Comparison of ENCODE assay signal across 36 cellular contexts in the genomic region with DNA sequence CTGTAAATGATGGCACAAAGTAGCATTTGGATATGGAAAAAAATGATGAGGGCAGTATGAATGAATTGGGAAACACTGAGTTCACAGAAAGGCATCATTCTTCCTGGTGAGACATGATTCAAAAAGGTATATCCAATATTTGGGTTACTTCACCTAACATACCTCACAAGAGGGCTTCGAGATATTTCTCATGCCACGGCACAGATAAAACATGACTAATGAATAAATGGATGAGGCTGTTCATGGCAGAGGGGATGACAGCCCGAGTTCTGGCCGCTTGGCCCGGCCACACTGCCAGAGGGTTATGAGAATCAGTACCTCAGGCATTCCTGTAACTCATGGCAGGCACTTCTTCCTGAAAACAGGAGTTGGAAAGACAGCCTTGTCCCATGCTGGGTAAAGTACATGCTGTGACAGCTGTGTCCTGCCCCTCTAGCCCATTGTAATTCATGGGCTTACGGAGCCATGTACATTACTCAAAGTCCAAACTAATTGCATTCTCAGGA.
"Had no signal": no experiment of that assay in that cellular context is flagged by ENCODE, and none has a peak within 500 bp of the region (broad histone marks: within the 10 kb centered on the region; RNA-seq: fewer than 3 reads in every experiment).

No MANE protein-coding gene starts in this region.

- ATAC-seq: activated CD8-positive, alpha-beta memory T cell treated with anti-CD3 and anti-CD28 coated beads, Interleukin-2, amount 10 ng/mL, durations not matched to agents 7 days and 5 days; activated CD8-positive, alpha-beta T cell treated with anti-CD3 and anti-CD28 coated beads, Interleukin-2, amount 10 ng/mL, durations not matched to agents 7 days and 5 days; activated naive CD8-positive, alpha-beta T cell treated with anti-CD3 and anti-CD28 coated beads, Interleukin-2, amount 50 U/mL, for 24 hours; WTC11 had no signal

- DNase-seq: activated CD4-positive, alpha-beta memory T cell treated with anti-CD3 and anti-CD28 coated beads for 36 hours; activated CD4-positive, alpha-beta T cell treated with anti-CD3 and anti-CD28 coated beads for 1 hour; activated CD4-positive, alpha-beta T cell treated with anti-CD3 and anti-CD28 coated beads for 4 hours; activated CD4-positive, alpha-beta T cell treated with anti-CD3 and anti-CD28 coated beads, Interleukin-2, amount 50 U/mL, for 1 hour; activated CD8-positive, alpha-beta memory T cell treated with anti-CD3 and anti-CD28 coated beads, Interleukin-2, amount 10 ng/mL, durations not matched to agents 7 days and 5 days; activated CD8-positive, alpha-beta memory T cell treated with anti-CD3 and anti-CD28 coated beads, Interleukin-2, amount 50 U/mL, for 4 hours; activated CD8-positive, alpha-beta T cell treated with anti-CD3 and anti-CD28 coated beads, Interleukin-2, amount 10 ng/mL, durations not matched to agents 7 days and 5 days; activated effector memory CD4-positive, alpha-beta T cell treated with anti-CD3 and anti-CD28 coated beads, Interleukin-2, amount 50 U/mL, for 16 hours; activated naive CD4-positive, alpha-beta T cell treated with anti-CD3 and anti-CD28 coated beads for 36 hours; activated naive CD8-positive, alpha-beta T cell treated with anti-CD3 and anti-CD28 coated beads for 36 hours; activated naive CD8-positive, alpha-beta T cell treated with anti-CD3 and anti-CD28 coated beads, Interleukin-2, amount 50 U/mL, for 24 hours; activated T-cell treated with anti-CD3 and anti-CD28 coated beads, Interleukin-2, amount 50 U/mL, for 1 hour; activated T-cell treated with anti-CD3 and anti-CD28 coated beads, Interleukin-2, amount 50 U/mL, for 48 hours; adrenal gland; amygdala; aorta; central memory CD4-positive, alpha-beta T cell; cerebellar nuclear complex; colonic mucosa; effector CD8-positive, alpha-beta T cell; esophagus squamous epithelium; foreskin melanocyte; head of caudate nucleus; T-helper 2 cell had no signal

- H3K4me1 Mint-ChIP-seq: activated naive CD4-positive, alpha-beta T cell treated with anti-CD3 and anti-CD28 coated beads, Interleukin-2, amount 50 U/mL, for 24 hours; WTC11 had no signal

- H3K36me3 ChIP-seq: adrenal gland, breast epithelium, cardiac muscle cell, colonic mucosa had no signal

- H3K9me3 Mint-ChIP-seq: activated CD4-positive, alpha-beta memory T cell treated with anti-CD3 and anti-CD28 coated beads for 36 hours; activated naive CD4-positive, alpha-beta T cell treated with anti-CD3 and anti-CD28 coated beads for 36 hours; activated naive CD4-positive, alpha-beta T cell treated with anti-CD3 and anti-CD28 coated beads, Interleukin-2, amount 50 U/mL, for 24 hours; activated naive CD8-positive, alpha-beta T cell treated with anti-CD3 and anti-CD28 coated beads for 36 hours; activated naive CD8-positive, alpha-beta T cell treated with anti-CD3 and anti-CD28 coated beads, Interleukin-2, amount 50 U/mL, for 24 hours; activated T-helper 1 cell treated with anti-CD3 and anti-CD28 coated beads, Interleukin-12 subunit alpha, Interleukin-12 subunit beta, Interleukin-2, Interleukin-4 antibody, amounts not matched to agents 30 ng/mL and 10 ng/mL and 1 ng/mL, durations not matched to agents 14 hours and 24 hours and 36 hours; activated T-helper 2 cell treated with anti-CD3 and anti-CD28 coated beads, Interferon-gamma antibody, Interleukin-2, Interleukin-4, amounts not matched to agents 10 μg/mL and 5 μg/mL and 100 μg/mL, durations not matched to agents 14 hours and 24 hours and 36 hours had no signal

- FAIRE-seq: endometrium, endothelial cell of umbilical vein, TTC549 had no signal

- H3K27ac Mint-ChIP-seq: activated CD4-positive, alpha-beta memory T cell treated with anti-CD3 and anti-CD28 coated beads for 36 hours; activated CD8-positive, alpha-beta memory T cell treated with anti-CD3 and anti-CD28 coated beads, Interleukin-2, amount 10 ng/mL, durations not matched to agents 7 days and 5 days; activated CD8-positive, alpha-beta T cell treated with anti-CD3 and anti-CD28 coated beads, Interleukin-2, amount 10 ng/mL, durations not matched to agents 7 days and 5 days; activated naive CD4-positive, alpha-beta T cell treated with anti-CD3 and anti-CD28 coated beads for 36 hours; activated naive CD4-positive, alpha-beta T cell treated with anti-CD3 and anti-CD28 coated beads, Interleukin-2, amount 50 U/mL, for 24 hours; activated naive CD8-positive, alpha-beta T cell treated with anti-CD3 and anti-CD28 coated beads for 36 hours; activated naive CD8-positive, alpha-beta T cell treated with anti-CD3 and anti-CD28 coated beads, Interleukin-2, amount 50 U/mL, for 24 hours; activated T-helper 1 cell treated with anti-CD3 and anti-CD28 coated beads, Interleukin-12 subunit alpha, Interleukin-12 subunit beta, Interleukin-2, Interleukin-4 antibody, amounts not matched to agents 30 ng/mL and 10 ng/mL and 1 ng/mL, durations not matched to agents 14 hours and 24 hours and 36 hours; activated T-helper 2 cell treated with anti-CD3 and anti-CD28 coated beads, Interferon-gamma antibody, Interleukin-2, Interleukin-4, amounts not matched to agents 10 μg/mL and 5 μg/mL and 100 μg/mL, durations not matched to agents 14 hours and 24 hours and 36 hours; WTC11 had no signal

- H3K4me3 ChIP-seq: adrenal gland, breast epithelium, cardiac muscle cell, colonic mucosa, esophagus squamous epithelium had no signal

- H3K4me3 Mint-ChIP-seq: activated CD4-positive, alpha-beta memory T cell treated with anti-CD3 and anti-CD28 coated beads for 36 hours; activated CD8-positive, alpha-beta memory T cell treated with anti-CD3 and anti-CD28 coated beads, Interleukin-2, amount 10 ng/mL, durations not matched to agents 7 days and 5 days; activated CD8-positive, alpha-beta T cell treated with anti-CD3 and anti-CD28 coated beads, Interleukin-2, amount 10 ng/mL, durations not matched to agents 7 days and 5 days; activated naive CD4-positive, alpha-beta T cell treated with anti-CD3 and anti-CD28 coated beads for 36 hours; activated naive CD4-positive, alpha-beta T cell treated with anti-CD3 and anti-CD28 coated beads, Interleukin-2, amount 50 U/mL, for 24 hours; activated naive CD8-positive, alpha-beta T cell treated with anti-CD3 and anti-CD28 coated beads for 36 hours; activated naive CD8-positive, alpha-beta T cell treated with anti-CD3 and anti-CD28 coated beads, Interleukin-2, amount 50 U/mL, for 24 hours; activated T-helper 1 cell treated with anti-CD3 and anti-CD28 coated beads, Interleukin-12 subunit alpha, Interleukin-12 subunit beta, Interleukin-2, Interleukin-4 antibody, amounts not matched to agents 30 ng/mL and 10 ng/mL and 1 ng/mL, durations not matched to agents 14 hours and 24 hours and 36 hours; brain; WTC11 had no signal

- H3K9me3 ChIP-seq: adrenal gland, breast epithelium, colonic mucosa, esophagus squamous epithelium had no signal

- H3K27me3 ChIP-seq: adrenal gland, breast epithelium, cardiac muscle cell, colonic mucosa, esophagus squamous epithelium had no signal

- H3K27me3 Mint-ChIP-seq: activated CD4-positive, alpha-beta memory T cell treated with anti-CD3 and anti-CD28 coated beads for 36 hours; activated CD8-positive, alpha-beta memory T cell treated with anti-CD3 and anti-CD28 coated beads, Interleukin-2, amount 10 ng/mL, durations not matched to agents 7 days and 5 days; activated naive CD4-positive, alpha-beta T cell treated with anti-CD3 and anti-CD28 coated beads, Interleukin-2, amount 50 U/mL, for 24 hours; activated naive CD8-positive, alpha-beta T cell treated with anti-CD3 and anti-CD28 coated beads for 36 hours; activated naive CD8-positive, alpha-beta T cell treated with anti-CD3 and anti-CD28 coated beads, Interleukin-2, amount 50 U/mL, for 24 hours; brain had no signal

- H3K4me1 ChIP-seq: adrenal gland, breast epithelium, colonic mucosa had no signal

- H3K27ac ChIP-seq: adrenal gland, breast epithelium, cardiac muscle cell, colonic mucosa, epithelial cell of prostate, esophagus squamous epithelium, VCaP had no signal
